26 cellular contexts compared by ENCODE assay signal in the genomic region with DNA sequence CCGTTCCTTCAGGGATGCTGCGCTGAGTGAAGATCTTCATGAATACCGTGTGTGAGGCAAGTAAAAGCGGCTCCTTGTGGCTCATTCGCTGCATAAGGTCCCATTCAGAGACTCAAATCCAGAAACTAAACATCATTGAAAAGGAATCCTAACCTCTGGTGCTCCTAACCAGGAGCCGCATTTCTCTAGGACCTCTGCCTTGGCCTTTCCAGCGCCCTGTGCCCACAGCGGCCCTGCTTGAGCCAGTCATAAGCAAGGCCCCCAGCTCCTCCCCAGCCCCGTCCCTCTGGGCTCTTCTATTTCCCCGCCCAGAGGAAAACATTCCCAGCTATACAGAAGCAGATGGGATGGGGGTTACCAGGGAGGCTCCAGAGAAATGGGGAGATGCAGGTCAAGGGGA.
"Had no signal": no experiment of that assay in that cellular context is flagged by ENCODE, and none has a peak within 500 bp of the region (broad histone marks: within the 10 kb centered on the region; RNA-seq: fewer than 3 reads in every experiment).

No MANE protein-coding gene starts in this region.

- H3K36me3 ChIP-seq: brain microvascular endothelial cell, esophagus squamous epithelium, gastroesophageal sphincter had no signal

- H3K4me3 Mint-ChIP-seq: activated CD8-positive, alpha-beta T cell treated with anti-CD3 and anti-CD28 coated beads for 36 hours; activated naive CD8-positive, alpha-beta T cell; T-cell; T-helper 1 cell treated with Interleukin-12 subunit alpha and Interleukin-12 subunit beta and Interleukin-4 antibody, amounts not matched to agents 30 μg/mL and 1 μg/mL, for 36 hours had no signal

- H3K4me1 Mint-ChIP-seq: T-cell had no signal

- H3K27ac Mint-ChIP-seq: activated CD8-positive, alpha-beta T cell treated with anti-CD3 and anti-CD28 coated beads for 36 hours; activated naive CD8-positive, alpha-beta T cell; activated T-cell treated with anti-CD3 and anti-CD28 coated beads, Interleukin-2, amount 50 U/mL, for 72 hours; T-cell; T-helper 1 cell treated with Interleukin-12 subunit alpha and Interleukin-12 subunit beta and Interleukin-4 antibody, amounts not matched to agents 30 μg/mL and 1 μg/mL, for 36 hours had no signal

- H3K9me3 Mint-ChIP-seq: activated CD8-positive, alpha-beta T cell treated with anti-CD3 and anti-CD28 coated beads for 36 hours; activated T-cell treated with anti-CD3 and anti-CD28 coated beads, Interleukin-2, amount 50 U/mL, for 72 hours; T-cell; T-helper 1 cell treated with Interleukin-12 subunit alpha and Interleukin-12 subunit beta and Interleukin-4 antibody, amounts not matched to agents 30 μg/mL and 1 μg/mL, for 36 hours had no signal

- H3K36me3 Mint-ChIP-seq: activated naive CD8-positive, alpha-beta T cell; T-cell had no signal

- H3K27ac ChIP-seq: brain microvascular endothelial cell, epithelial cell of prostate, esophagus squamous epithelium, gastroesophageal sphincter had no signal

- ATAC-seq: gastroesophageal sphincter, T-cell had no signal

- H3K27me3 Mint-ChIP-seq: activated naive CD8-positive, alpha-beta T cell had no signal

- H3K9me3 ChIP-seq: esophagus squamous epithelium, gastroesophageal sphincter had no signal

- DNase-seq: activated CD4-positive, alpha-beta T cell treated with anti-CD3 and anti-CD28 coated beads for 4 hours; activated CD4-positive, alpha-beta T cell treated with anti-CD3 and anti-CD28 coated beads, Interleukin-2, amount 50 U/mL, for 1 hour; activated CD4-positive, alpha-beta T cell treated with anti-CD3 and anti-CD28 coated beads, Interleukin-2, amount 50 U/mL, for 48 hours; activated CD4-positive, CD25-positive, alpha-beta regulatory T cell; activated CD4-positive, CD25-positive, alpha-beta regulatory T cell treated with anti-CD3 and anti-CD28 coated beads, Interleukin-2, amount 50 U/mL, for 72 hours; activated CD8-positive, alpha-beta memory T cell treated with anti-CD3 and anti-CD28 coated beads for 24 hours; activated CD8-positive, alpha-beta T cell treated with anti-CD3 and anti-CD28 coated beads for 36 hours; activated effector memory CD4-positive, alpha-beta T cell treated with Interleukin-2 at 50 U/mL for 16 hours; activated gamma-delta T cell treated with Interleukin-2 at 50 U/mL for 16 hours; activated naive CD4-positive, alpha-beta T cell treated with anti-CD3 and anti-CD28 coated beads, Interleukin-2, amount 50 U/mL, for 16 hours; activated naive CD4-positive, alpha-beta T cell treated with Interleukin-2 at 50 U/mL for 16 hours; activated T-cell treated with anti-CD3 and anti-CD28 coated beads, Interleukin-2, amount 50 U/mL, for 72 hours; amniotic stem cell; anterior cingulate cortex; brain microvascular endothelial cell; caudate nucleus; cortex of kidney; effector CD8-positive, alpha-beta T cell; esophagus squamous epithelium; foreskin melanocyte; SW 1271; T-cell had no signal

- H3K4me3 ChIP-seq: esophagus squamous epithelium, gastroesophageal sphincter had no signal
